1 cellular context compared by ENCODE assay signal in genomic region chr9:96021616-96022444, GRCh38.
TF ChIP-seq lines count a peak whose summit lies in the region.

No MANE protein-coding gene starts in this region.

TF ChIP-seq in SK-N-SH treated with all-trans-retinoic acid at 6 μM for 48 hours, 23 proteins besides CTCF, POLR2A, EP300 and RAD21 (continued from another document):
- TF ChIP-seq, protein P1, sequence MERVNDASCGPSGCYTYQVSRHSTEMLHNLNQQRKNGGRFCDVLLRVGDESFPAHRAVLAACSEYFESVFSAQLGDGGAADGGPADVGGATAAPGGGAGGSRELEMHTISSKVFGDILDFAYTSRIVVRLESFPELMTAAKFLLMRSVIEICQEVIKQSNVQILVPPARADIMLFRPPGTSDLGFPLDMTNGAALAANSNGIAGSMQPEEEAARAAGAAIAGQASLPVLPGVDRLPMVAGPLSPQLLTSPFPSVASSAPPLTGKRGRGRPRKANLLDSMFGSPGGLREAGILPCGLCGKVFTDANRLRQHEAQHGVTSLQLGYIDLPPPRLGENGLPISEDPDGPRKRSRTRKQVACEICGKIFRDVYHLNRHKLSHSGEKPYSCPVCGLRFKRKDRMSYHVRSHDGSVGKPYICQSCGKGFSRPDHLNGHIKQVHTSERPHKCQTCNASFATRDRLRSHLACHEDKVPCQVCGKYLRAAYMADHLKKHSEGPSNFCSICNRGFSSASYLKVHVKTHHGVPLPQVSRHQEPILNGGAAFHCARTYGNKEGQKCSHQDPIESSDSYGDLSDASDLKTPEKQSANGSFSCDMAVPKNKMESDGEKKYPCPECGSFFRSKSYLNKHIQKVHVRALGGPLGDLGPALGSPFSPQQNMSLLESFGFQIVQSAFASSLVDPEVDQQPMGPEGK (CRISPR knock-in tag; IDR thresholded peaks at IDR 0.05; ENCODE audit: borderline replicate concordance): no peak
